In the genomic region with DNA sequence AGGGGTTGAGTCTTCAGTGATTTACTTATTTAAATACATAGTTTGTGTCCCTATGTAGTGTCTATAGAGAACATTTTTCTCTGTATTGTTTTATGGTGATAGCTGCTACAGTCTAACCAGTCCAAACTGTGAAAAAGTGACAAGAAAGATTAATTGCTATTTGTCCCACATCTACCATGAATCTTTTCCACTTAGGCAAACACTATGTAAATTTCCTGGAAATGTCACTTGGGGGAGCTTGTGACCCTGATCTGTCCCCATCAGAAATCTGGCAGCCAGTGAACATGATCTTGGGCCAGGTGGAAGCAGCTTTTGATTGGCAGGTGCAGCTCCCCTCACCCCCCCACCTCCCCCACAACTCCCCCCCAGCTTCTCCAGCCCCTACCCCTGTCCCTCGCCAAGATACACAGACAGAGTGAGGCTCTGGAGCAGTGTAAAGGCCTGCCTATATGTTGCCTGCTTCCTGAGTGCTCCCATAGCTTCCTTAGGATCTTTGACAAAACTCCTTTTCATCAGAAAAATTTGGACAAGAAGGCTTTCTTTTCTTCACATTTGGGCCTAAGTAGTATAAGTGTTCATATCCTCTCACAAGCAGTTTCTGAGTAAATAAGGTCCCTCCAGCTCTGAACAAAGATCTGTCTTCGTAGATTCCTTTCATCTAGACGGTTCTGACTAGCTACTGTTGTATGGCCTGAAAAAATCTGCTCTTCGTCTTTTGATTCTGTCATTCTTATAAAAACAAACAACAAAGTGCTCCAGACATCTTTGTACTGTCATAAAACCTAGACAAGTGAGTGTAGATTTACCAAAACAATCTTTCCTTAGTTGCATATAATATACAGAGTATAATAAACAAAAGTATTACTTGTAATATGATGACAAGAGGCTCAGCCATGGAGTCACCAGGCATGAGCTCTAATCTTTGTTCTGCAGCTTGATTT, we compare ENCODE assay signal across 22 cellular contexts. TPM values are rescaled to one million over a fixed set of nuclear protein-coding genes. Genes with fewer than 3 reads are reported as not detected.
"Had no signal": no experiment of that assay in that cellular context is flagged by ENCODE, and none has a peak within 500 bp of the region (broad histone marks: within the 10 kb centered on the region; RNA-seq: fewer than 3 reads in every experiment).

No MANE protein-coding gene starts in this region.

- ATAC-seq: activated CD8-positive, alpha-beta memory T cell treated with anti-CD3 and anti-CD28 coated beads, Interleukin-2, amount 10 ng/mL, durations not matched to agents 7 days and 5 days; sciatic nerve; stimulated activated memory B cell treated with anti-CD40 and anti-IgM and Interleukin-4, amounts not matched to agents 10 μg/mL and 1 μg/mL and 100 μg/mL, for 72 hours; T-helper 17 cell had no signal

- DNase-seq: activated CD4-positive, alpha-beta memory T cell treated with anti-CD3 and anti-CD28 coated beads for 36 hours; activated CD8-positive, alpha-beta memory T cell treated with anti-CD3 and anti-CD28 coated beads, Interleukin-2, amount 10 ng/mL, durations not matched to agents 7 days and 5 days; activated naive CD4-positive, alpha-beta T cell treated with anti-CD3 and anti-CD28 coated beads, Interleukin-2, amount 10 ng/mL, durations not matched to agents 7 days and 5 days; activated T-cell treated with anti-CD3 and anti-CD28 coated beads, Interleukin-2, amount 50 U/mL, for 1 hour; dorsolateral prefrontal cortex; endodermal cell; hippocampal formation; T-helper 17 cell; WERI-Rb-1 had no signal

- H3K27me3 ChIP-seq: dorsolateral prefrontal cortex had no signal

- H3K4me3 ChIP-seq: dorsolateral prefrontal cortex had no signal

- H3K27ac ChIP-seq: dorsolateral prefrontal cortex, WERI-Rb-1 had no signal

- H3K36me3 ChIP-seq: WERI-Rb-1 had no signal

RNA-seq across cellular contexts. Expression of gene SLC13A1, which starts 31.6 kb away (rescaled TPM):
- total RNA-seq: activated CD4-positive, alpha-beta memory T cell treated with anti-CD3 and anti-CD28 coated beads for 36 hours; activated CD8-positive, alpha-beta memory T cell treated with anti-CD3 and anti-CD28 coated beads, Interleukin-2, amount 10 ng/mL, durations not matched to agents 7 days and 5 days; activated T-helper 2 cell treated with anti-CD3 and anti-CD28 coated beads, Interferon-gamma antibody, Interleukin-2, Interleukin-4, amounts not matched to agents 10 μg/mL and 5 μg/mL and 100 μg/mL, durations not matched to agents 14 hours and 24 hours and 36 hours; astrocyte; endodermal cell; epithelial cell of proximal tubule; glomerular endothelial cell; kidney epithelial cell; liver; mesenteric fat pad; osteoblast; pulmonary artery endothelial cell; sciatic nerve; T-helper 17 cell; urinary bladder had no signal
- polyA plus RNA-seq: liver, neural cell, urinary bladder had no signal
